Comparison of ENCODE assay signal across 1 cellular context in the genomic region with DNA sequence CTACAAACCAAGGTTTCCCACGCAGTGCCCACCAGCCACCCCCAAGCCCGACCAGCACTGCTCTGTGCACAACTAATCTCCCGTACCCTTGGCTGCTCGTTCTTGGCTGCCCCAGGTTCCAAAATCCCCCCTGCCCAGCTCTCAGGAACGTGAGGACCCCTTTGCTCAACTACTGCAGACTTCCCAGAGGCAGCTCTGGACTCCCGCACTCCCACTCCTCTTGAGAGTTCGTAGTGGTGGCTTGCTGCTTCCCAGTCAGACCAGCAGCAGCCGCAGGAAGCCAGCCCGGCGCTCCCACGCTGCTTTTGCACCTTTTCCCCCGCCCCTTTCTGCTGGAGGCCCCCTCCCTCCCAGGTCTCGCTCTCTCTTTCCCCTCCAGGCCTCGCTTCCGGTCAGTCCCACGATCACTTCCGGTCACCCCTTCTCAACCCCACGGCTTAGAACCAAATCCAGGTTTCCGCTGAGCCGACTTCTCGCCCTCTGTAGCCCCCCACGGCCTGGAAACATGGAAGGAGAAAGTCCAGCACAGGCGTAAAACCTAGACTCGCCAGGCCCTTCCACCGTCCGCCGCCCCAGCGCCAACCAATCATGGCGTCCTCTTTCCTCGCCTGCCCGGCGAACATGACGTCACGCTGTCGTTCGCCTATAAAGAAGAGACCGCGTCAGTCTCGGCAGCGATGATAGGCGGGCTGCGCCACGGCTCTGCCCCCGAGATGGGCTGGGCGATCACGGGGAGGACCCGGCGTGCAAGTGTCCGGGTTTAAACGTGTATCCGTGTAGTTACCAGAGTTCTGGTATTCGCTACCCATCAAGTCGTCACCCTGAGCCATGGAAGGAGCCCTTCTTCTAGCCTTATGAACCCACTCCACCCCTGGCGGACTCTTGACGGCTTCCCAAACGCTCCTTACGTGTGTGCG.
TF ChIP-seq lines count a peak whose summit lies in the region.

A gene with protein sequence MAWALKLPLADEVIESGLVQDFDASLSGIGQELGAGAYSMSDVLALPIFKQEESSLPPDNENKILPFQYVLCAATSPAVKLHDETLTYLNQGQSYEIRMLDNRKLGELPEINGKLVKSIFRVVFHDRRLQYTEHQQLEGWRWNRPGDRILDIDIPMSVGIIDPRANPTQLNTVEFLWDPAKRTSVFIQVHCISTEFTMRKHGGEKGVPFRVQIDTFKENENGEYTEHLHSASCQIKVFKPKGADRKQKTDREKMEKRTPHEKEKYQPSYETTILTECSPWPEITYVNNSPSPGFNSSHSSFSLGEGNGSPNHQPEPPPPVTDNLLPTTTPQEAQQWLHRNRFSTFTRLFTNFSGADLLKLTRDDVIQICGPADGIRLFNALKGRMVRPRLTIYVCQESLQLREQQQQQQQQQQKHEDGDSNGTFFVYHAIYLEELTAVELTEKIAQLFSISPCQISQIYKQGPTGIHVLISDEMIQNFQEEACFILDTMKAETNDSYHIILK (minus strand): TSS at position 621 of the 917 bp plus-strand sequence. CDS start 713 bp downstream, outside the sequence.

TF ChIP-seq in GM12878, 131 proteins besides CTCF, POLR2A, EP300 and RAD21 (continued from another document and continues in another):
- TF ChIP-seq, protein P1, sequence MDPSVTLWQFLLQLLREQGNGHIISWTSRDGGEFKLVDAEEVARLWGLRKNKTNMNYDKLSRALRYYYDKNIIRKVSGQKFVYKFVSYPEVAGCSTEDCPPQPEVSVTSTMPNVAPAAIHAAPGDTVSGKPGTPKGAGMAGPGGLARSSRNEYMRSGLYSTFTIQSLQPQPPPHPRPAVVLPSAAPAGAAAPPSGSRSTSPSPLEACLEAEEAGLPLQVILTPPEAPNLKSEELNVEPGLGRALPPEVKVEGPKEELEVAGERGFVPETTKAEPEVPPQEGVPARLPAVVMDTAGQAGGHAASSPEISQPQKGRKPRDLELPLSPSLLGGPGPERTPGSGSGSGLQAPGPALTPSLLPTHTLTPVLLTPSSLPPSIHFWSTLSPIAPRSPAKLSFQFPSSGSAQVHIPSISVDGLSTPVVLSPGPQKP (IDR thresholded peaks at IDR 0.05; ENCODE audit: low read depth, low read length) = peak; percentile 79; the same call in 1 of the 2 replicates
- peak; percentile 12; the same call in 1 of the 2 replicates for TF ChIP-seq HCFC1 (IDR thresholded peaks at IDR 0.05; ENCODE audit: low read length)
- TF ChIP-seq YY1 (IDR thresholded peaks at IDR 0.05; ENCODE audit: low read depth, low read length) = peak; percentile 92
- peak; percentile 85 for TF ChIP-seq CHD2 (IDR thresholded peaks at IDR 0.05; ENCODE audit: borderline replicate concordance, low read depth, low read length)
- no peak for TF ChIP-seq JUNB (IDR thresholded peaks at IDR 0.05)
- TF ChIP-seq RCOR1 (conservative IDR thresholded peaks at IDR 0.05; ENCODE audit: low read depth, low read length) = 0 out of 2 replicates have a peak, but pooled peaks have one; percentile 15
- TF ChIP-seq, protein P2, sequence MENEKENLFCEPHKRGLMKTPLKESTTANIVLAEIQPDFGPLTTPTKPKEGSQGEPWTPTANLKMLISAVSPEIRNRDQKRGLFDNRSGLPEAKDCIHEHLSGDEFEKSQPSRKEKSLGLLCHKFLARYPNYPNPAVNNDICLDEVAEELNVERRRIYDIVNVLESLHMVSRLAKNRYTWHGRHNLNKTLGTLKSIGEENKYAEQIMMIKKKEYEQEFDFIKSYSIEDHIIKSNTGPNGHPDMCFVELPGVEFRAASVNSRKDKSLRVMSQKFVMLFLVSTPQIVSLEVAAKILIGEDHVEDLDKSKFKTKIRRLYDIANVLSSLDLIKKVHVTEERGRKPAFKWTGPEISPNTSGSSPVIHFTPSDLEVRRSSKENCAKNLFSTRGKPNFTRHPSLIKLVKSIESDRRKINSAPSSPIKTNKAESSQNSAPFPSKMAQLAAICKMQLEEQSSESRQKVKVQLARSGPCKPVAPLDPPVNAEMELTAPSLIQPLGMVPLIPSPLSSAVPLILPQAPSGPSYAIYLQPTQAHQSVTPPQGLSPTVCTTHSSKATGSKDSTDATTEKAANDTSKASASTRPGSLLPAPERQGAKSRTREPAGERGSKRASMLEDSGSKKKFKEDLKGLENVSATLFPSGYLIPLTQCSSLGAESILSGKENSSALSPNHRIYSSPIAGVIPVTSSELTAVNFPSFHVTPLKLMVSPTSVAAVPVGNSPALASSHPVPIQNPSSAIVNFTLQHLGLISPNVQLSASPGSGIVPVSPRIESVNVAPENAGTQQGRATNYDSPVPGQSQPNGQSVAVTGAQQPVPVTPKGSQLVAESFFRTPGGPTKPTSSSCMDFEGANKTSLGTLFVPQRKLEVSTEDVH (IDR thresholded peaks at IDR 0.05; ENCODE audit: low read depth, partially characterized antibody) = peak; percentile 71
- TF ChIP-seq ZSCAN29 (IDR thresholded peaks at IDR 0.05) = no peak
- TF ChIP-seq SMAD5 (IDR thresholded peaks at IDR 0.05; ENCODE audit: low read depth) = peak; percentile 90
- TF ChIP-seq, protein P3, sequence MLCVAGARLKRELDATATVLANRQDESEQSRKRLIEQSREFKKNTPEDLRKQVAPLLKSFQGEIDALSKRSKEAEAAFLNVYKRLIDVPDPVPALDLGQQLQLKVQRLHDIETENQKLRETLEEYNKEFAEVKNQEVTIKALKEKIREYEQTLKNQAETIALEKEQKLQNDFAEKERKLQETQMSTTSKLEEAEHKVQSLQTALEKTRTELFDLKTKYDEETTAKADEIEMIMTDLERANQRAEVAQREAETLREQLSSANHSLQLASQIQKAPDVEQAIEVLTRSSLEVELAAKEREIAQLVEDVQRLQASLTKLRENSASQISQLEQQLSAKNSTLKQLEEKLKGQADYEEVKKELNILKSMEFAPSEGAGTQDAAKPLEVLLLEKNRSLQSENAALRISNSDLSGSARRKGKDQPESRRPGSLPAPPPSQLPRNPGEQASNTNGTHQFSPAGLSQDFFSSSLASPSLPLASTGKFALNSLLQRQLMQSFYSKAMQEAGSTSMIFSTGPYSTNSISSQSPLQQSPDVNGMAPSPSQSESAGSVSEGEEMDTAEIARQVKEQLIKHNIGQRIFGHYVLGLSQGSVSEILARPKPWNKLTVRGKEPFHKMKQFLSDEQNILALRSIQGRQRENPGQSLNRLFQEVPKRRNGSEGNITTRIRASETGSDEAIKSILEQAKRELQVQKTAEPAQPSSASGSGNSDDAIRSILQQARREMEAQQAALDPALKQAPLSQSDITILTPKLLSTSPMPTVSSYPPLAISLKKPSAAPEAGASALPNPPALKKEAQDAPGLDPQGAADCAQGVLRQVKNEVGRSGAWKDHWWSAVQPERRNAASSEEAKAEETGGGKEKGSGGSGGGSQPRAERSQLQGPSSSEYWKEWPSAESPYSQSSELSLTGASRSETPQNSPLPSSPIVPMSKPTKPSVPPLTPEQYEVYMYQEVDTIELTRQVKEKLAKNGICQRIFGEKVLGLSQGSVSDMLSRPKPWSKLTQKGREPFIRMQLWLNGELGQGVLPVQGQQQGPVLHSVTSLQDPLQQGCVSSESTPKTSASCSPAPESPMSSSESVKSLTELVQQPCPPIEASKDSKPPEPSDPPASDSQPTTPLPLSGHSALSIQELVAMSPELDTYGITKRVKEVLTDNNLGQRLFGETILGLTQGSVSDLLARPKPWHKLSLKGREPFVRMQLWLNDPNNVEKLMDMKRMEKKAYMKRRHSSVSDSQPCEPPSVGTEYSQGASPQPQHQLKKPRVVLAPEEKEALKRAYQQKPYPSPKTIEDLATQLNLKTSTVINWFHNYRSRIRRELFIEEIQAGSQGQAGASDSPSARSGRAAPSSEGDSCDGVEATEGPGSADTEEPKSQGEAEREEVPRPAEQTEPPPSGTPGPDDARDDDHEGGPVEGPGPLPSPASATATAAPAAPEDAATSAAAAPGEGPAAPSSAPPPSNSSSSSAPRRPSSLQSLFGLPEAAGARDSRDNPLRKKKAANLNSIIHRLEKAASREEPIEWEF (IDR thresholded peaks at IDR 0.05; ENCODE audit: insufficient replicate concordance, low read depth, low read length) = no peak
- peak; percentile 65 for TF ChIP-seq PML (IDR thresholded peaks at IDR 0.05; ENCODE audit: low read length)
- TF ChIP-seq, protein P4, sequence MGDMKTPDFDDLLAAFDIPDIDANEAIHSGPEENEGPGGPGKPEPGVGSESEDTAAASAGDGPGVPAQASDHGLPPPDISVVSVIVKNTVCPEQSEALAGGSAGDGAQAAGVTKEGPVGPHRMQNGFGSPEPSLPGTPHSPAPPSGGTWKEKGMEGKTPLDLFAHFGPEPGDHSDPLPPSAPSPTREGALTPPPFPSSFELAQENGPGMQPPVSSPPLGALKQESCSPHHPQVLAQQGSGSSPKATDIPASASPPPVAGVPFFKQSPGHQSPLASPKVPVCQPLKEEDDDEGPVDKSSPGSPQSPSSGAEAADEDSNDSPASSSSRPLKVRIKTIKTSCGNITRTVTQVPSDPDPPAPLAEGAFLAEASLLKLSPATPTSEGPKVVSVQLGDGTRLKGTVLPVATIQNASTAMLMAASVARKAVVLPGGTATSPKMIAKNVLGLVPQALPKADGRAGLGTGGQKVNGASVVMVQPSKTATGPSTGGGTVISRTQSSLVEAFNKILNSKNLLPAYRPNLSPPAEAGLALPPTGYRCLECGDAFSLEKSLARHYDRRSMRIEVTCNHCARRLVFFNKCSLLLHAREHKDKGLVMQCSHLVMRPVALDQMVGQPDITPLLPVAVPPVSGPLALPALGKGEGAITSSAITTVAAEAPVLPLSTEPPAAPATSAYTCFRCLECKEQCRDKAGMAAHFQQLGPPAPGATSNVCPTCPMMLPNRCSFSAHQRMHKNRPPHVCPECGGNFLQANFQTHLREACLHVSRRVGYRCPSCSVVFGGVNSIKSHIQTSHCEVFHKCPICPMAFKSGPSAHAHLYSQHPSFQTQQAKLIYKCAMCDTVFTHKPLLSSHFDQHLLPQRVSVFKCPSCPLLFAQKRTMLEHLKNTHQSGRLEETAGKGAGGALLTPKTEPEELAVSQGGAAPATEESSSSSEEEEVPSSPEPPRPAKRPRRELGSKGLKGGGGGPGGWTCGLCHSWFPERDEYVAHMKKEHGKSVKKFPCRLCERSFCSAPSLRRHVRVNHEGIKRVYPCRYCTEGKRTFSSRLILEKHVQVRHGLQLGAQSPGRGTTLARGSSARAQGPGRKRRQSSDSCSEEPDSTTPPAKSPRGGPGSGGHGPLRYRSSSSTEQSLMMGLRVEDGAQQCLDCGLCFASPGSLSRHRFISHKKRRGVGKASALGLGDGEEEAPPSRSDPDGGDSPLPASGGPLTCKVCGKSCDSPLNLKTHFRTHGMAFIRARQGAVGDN (IDR thresholded peaks at IDR 0.05) = peak; percentile 73
- peak in 1 of 2 experiments; percentile 30; a peak in 1 of 3 replicates for TF ChIP-seq EGR1 (IDR thresholded peaks at IDR 0.05; ENCODE audit: borderline replicate concordance in 1 of 2, low read depth in 2 of 2, low read length in 2 of 2)
- TF ChIP-seq TARDBP (IDR thresholded peaks at IDR 0.05; ENCODE audit: borderline replicate concordance) = peak; percentile 24; the same call in 1 of the 2 replicates
- TF ChIP-seq, protein P5, sequence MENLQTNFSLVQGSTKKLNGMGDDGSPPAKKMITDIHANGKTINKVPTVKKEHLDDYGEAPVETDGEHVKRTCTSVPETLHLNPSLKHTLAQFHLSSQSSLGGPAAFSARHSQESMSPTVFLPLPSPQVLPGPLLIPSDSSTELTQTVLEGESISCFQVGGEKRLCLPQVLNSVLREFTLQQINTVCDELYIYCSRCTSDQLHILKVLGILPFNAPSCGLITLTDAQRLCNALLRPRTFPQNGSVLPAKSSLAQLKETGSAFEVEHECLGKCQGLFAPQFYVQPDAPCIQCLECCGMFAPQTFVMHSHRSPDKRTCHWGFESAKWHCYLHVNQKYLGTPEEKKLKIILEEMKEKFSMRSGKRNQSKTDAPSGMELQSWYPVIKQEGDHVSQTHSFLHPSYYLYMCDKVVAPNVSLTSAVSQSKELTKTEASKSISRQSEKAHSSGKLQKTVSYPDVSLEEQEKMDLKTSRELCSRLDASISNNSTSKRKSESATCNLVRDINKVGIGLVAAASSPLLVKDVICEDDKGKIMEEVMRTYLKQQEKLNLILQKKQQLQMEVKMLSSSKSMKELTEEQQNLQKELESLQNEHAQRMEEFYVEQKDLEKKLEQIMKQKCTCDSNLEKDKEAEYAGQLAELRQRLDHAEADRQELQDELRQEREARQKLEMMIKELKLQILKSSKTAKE (IDR thresholded peaks at IDR 0.05; ENCODE audit: low read depth, poor library complexity, severe bottlenecking) = peak; percentile 19
- peak; percentile 65; the same call in 1 of the 2 replicates for TF ChIP-seq CBFB (IDR thresholded peaks at IDR 0.05; ENCODE audit: low read depth)
- TF ChIP-seq BCL11A (IDR thresholded peaks at IDR 0.05; ENCODE audit: low read depth, low read length) = peak; percentile 80; the same call in 1 of the 2 replicates
- peak; percentile 56 for TF ChIP-seq RUNX3 (IDR thresholded peaks at IDR 0.05; ENCODE audit: low read length)
- TF ChIP-seq TAF1 (IDR thresholded peaks at IDR 0.05; ENCODE audit: borderline replicate concordance, low read depth, low read length) = peak; percentile 27; the same call in 1 of the 2 replicates
- no peak for TF ChIP-seq RBBP5 (conservative IDR thresholded peaks at IDR 0.05)
- TF ChIP-seq, protein P6, sequence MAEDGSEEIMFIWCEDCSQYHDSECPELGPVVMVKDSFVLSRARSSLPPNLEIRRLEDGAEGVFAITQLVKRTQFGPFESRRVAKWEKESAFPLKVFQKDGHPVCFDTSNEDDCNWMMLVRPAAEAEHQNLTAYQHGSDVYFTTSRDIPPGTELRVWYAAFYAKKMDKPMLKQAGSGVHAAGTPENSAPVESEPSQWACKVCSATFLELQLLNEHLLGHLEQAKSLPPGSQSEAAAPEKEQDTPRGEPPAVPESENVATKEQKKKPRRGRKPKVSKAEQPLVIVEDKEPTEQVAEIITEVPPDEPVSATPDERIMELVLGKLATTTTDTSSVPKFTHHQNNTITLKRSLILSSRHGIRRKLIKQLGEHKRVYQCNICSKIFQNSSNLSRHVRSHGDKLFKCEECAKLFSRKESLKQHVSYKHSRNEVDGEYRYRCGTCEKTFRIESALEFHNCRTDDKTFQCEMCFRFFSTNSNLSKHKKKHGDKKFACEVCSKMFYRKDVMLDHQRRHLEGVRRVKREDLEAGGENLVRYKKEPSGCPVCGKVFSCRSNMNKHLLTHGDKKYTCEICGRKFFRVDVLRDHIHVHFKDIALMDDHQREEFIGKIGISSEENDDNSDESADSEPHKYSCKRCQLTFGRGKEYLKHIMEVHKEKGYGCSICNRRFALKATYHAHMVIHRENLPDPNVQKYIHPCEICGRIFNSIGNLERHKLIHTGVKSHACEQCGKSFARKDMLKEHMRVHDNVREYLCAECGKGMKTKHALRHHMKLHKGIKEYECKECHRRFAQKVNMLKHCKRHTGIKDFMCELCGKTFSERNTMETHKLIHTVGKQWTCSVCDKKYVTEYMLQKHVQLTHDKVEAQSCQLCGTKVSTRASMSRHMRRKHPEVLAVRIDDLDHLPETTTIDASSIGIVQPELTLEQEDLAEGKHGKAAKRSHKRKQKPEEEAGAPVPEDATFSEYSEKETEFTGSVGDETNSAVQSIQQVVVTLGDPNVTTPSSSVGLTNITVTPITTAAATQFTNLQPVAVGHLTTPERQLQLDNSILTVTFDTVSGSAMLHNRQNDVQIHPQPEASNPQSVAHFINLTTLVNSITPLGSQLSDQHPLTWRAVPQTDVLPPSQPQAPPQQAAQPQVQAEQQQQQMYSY (CRISPR knock-in tag; IDR thresholded peaks at IDR 0.05) = no peak
- TF ChIP-seq RELA (IDR thresholded peaks at IDR 0.05; ENCODE audit: borderline replicate concordance, partially characterized antibody) = peak; percentile 58
- peak; percentile 77; the same call in 1 of the 2 replicates for TF ChIP-seq HDGF (IDR thresholded peaks at IDR 0.05)
- no peak for TF ChIP-seq KDM1A (IDR thresholded peaks at IDR 0.05; ENCODE audit: borderline replicate concordance)
- TF ChIP-seq GABPA (IDR thresholded peaks at IDR 0.05; ENCODE audit: low read depth) = peak; percentile 94
- no peak for TF ChIP-seq MEF2B (IDR thresholded peaks at IDR 0.05; ENCODE audit: partially characterized antibody, poor library complexity, severe bottlenecking)
- TF ChIP-seq BACH1 (IDR thresholded peaks at IDR 0.05; ENCODE audit: borderline replicate concordance) = 0 out of 2 replicates have a peak, but pooled peaks have one; percentile 24
- peak; percentile 66; the same call in 1 of the 2 replicates for TF ChIP-seq IRF4 (IDR thresholded peaks at IDR 0.05; ENCODE audit: low read depth, low read length)
